8 cellular contexts compared by ENCODE assay signal in the genomic region with DNA sequence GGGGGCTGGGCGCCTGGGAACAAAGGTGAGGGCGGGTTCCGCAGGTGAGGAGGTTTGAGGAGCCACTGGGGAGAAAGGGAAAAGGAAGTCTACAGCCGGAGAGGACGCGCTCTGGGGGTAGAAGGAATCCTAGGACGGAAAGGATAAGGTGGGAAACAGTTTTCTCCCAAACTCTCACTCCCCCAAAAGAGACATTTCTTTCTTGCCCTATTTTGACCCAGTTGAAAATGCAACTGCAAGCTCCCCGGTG. TPM values are rescaled to one million over a fixed set of nuclear protein-coding genes. Genes with fewer than 3 reads are reported as not detected.
DNase-seq lines count a peak whose midpoint lies in the region; ATAC-seq lines count a peak whose summit lies in the region.

No MANE protein-coding gene starts in this region.

- no peaks in the 10 kb centered on the region for H3K27me3 Mint-ChIP-seq in activated naive CD4-positive, alpha-beta T cell treated with anti-CD3 and anti-CD28 coated beads, Interleukin-2, amount 10 ng/mL, durations not matched to agents 7 days and 5 days
- H3K27me3 Mint-ChIP-seq in activated CD4-positive, alpha-beta memory T cell treated with anti-CD3 and anti-CD28 coated beads for 36 hours: no peaks in the 10 kb centered on the region
- H3K27me3 Mint-ChIP-seq in stimulated activated naive B cell treated with anti-CD40 and anti-IgM and Interleukin-4, amounts not matched to agents 10 μg/mL and 1 μg/mL and 100 μg/mL, for 72 hours: no peaks in the 10 kb centered on the region

- H3K4me3 Mint-ChIP-seq in activated naive CD4-positive, alpha-beta T cell treated with anti-CD3 and anti-CD28 coated beads, Interleukin-2, amount 10 ng/mL, durations not matched to agents 7 days and 5 days: peak overlapping the region; percentile 92
- H3K4me3 Mint-ChIP-seq in activated CD4-positive, alpha-beta memory T cell treated with anti-CD3 and anti-CD28 coated beads for 36 hours: peak overlapping the region; percentile 92
- H3K4me3 Mint-ChIP-seq in stimulated activated naive B cell treated with anti-CD40 and anti-IgM and Interleukin-4, amounts not matched to agents 10 μg/mL and 1 μg/mL and 100 μg/mL, for 72 hours: peak overlapping the region; percentile 94

- CTCF ChIA-PET in activated naive CD4-positive, alpha-beta T cell treated with anti-CD3 and anti-CD28 coated beads, Interleukin-2, amount 10 ng/mL, durations not matched to agents 7 days and 5 days (lab: Charles Lee): no interaction called here
- CTCF ChIA-PET in activated CD4-positive, alpha-beta memory T cell treated with anti-CD3 and anti-CD28 coated beads for 36 hours (lab: Charles Lee): interaction anchor here (1.2 to 2.2 kb wide), 5 partner anchors 9 to 247 kb away, joined by 3 to 7 read pairs (median 4); no protein-coding TSS in a partner anchor

- ATAC-seq in stimulated activated naive B cell treated with anti-CD40 and anti-IgM and Interleukin-4, amounts not matched to agents 10 μg/mL and 1 μg/mL and 100 μg/mL, for 72 hours (replicated peaks): no peak
- ATAC-seq in HG03354 (IDR thresholded peaks at IDR 0.05; ENCODE audit: poor library complexity, severe bottlenecking, unreplicated experiment) (no peak), HG03039 (IDR thresholded peaks at IDR 0.05; ENCODE audit: unreplicated experiment) (no peak)

- no peaks in the 10 kb centered on the region for H3K27me3 ChIP-seq in iPS DF 6.9 (ENCODE audit: control insufficient read depth, insufficient read depth, low read length)

- H3K4me1 Mint-ChIP-seq in activated naive CD4-positive, alpha-beta T cell treated with anti-CD3 and anti-CD28 coated beads, Interleukin-2, amount 10 ng/mL, durations not matched to agents 7 days and 5 days: peaks cover 57% of the 10 kb centered on the region
- peaks cover 56% of the 10 kb centered on the region for H3K4me1 Mint-ChIP-seq in activated CD4-positive, alpha-beta memory T cell treated with anti-CD3 and anti-CD28 coated beads for 36 hours (ENCODE audit: low read depth)
- peaks cover 40 to 67% of the 10 kb centered on the region in 2 donors for H3K4me1 Mint-ChIP-seq in stimulated activated naive B cell treated with anti-CD40 and anti-IgM and Interleukin-4, amounts not matched to agents 10 μg/mL and 1 μg/mL and 100 μg/mL, for 72 hours

- intact Hi-C loops in activated CD4-positive, alpha-beta memory T cell treated with anti-CD3 and anti-CD28 coated beads for 36 hours (cut with micrococcal nuclease): loop anchor here (1.0 to 10.0 kb wide), 7 partner anchors 28 to 1366 kb away; a partner anchor contains a TSS

- POLR2A ChIA-PET in activated CD4-positive, alpha-beta memory T cell treated with anti-CD3 and anti-CD28 coated beads for 36 hours (lab: Charles Lee): interaction anchor here (1.2 to 2.4 kb wide), 6 partner anchors 11 to 368 kb away, joined by 3 to 11 read pairs (median 4); a partner anchor contains a TSS

- peak overlapping the region; percentile 98 for H3K27ac Mint-ChIP-seq in activated naive CD4-positive, alpha-beta T cell treated with anti-CD3 and anti-CD28 coated beads, Interleukin-2, amount 10 ng/mL, durations not matched to agents 7 days and 5 days
- H3K27ac Mint-ChIP-seq in activated CD4-positive, alpha-beta memory T cell treated with anti-CD3 and anti-CD28 coated beads for 36 hours: peak overlapping the region; percentile 88
- H3K27ac Mint-ChIP-seq in stimulated activated naive B cell treated with anti-CD40 and anti-IgM and Interleukin-4, amounts not matched to agents 10 μg/mL and 1 μg/mL and 100 μg/mL, for 72 hours: peak overlapping the region; percentile 93

- H3K36me3 Mint-ChIP-seq in activated naive CD4-positive, alpha-beta T cell treated with anti-CD3 and anti-CD28 coated beads, Interleukin-2, amount 10 ng/mL, durations not matched to agents 7 days and 5 days: peaks cover 32% of the 10 kb centered on the region
- peaks cover 26% of the 10 kb centered on the region for H3K36me3 Mint-ChIP-seq in activated CD4-positive, alpha-beta memory T cell treated with anti-CD3 and anti-CD28 coated beads for 36 hours
- H3K36me3 Mint-ChIP-seq in stimulated activated naive B cell treated with anti-CD40 and anti-IgM and Interleukin-4, amounts not matched to agents 10 μg/mL and 1 μg/mL and 100 μg/mL, for 72 hours: peaks cover 16 to 33% of the 10 kb centered on the region in 2 donors

- no peaks in the 10 kb centered on the region; the same call in 1 of the 2 replicates for H3K4me1 ChIP-seq in iPS DF 6.9 (ENCODE audit: control insufficient read depth, insufficient read depth, low read length)

- H3K36me3 ChIP-seq in iPS DF 6.9 (ENCODE audit: control insufficient read depth, insufficient read depth, low read length): no peaks in the 10 kb centered on the region; the same call in 1 of the 2 replicates

- H3K4me3 ChIP-seq in iPS DF 6.9 (ENCODE audit: low read length): peak overlapping the region; percentile 92

- no peak for DNase-seq in activated naive CD4-positive, alpha-beta T cell treated with anti-CD3 and anti-CD28 coated beads, Interleukin-2, amount 10 ng/mL, durations not matched to agents 7 days and 5 days
- no peak for DNase-seq in activated naive CD4-positive, alpha-beta T cell treated with anti-CD3 and anti-CD28 coated beads, Interleukin-2, amount 50 U/mL, for 16 hours
- no peak for DNase-seq in activated CD4-positive, alpha-beta memory T cell treated with anti-CD3 and anti-CD28 coated beads for 36 hours
- DNase-seq in iPS DF 6.9 (ENCODE audit: low read depth, low spot score): no peak
- DNase-seq in stimulated activated naive B cell treated with anti-CD40 and anti-IgM and Interleukin-4, amounts not matched to agents 10 μg/mL and 1 μg/mL and 100 μg/mL, for 72 hours: no peak
- no peak for DNase-seq in SKM-1 treated with dmso at 0.1 percent for 144 hours (lab: John Stamatoyannopoulos, UW; ENCODE audit: unreplicated experiment)

- H3K9me3 ChIP-seq in iPS DF 6.9 (ENCODE audit: control insufficient read depth, insufficient read depth, low read length): no peaks in the 10 kb centered on the region

- no CpG with 5 or more reads among the region's 8 CpGs for WGBS in iPS DF 6.9 (ENCODE audit: insufficient coverage, insufficient read length)

- H3K9me3 Mint-ChIP-seq in activated naive CD4-positive, alpha-beta T cell treated with anti-CD3 and anti-CD28 coated beads, Interleukin-2, amount 10 ng/mL, durations not matched to agents 7 days and 5 days: no peaks in the 10 kb centered on the region
- no peaks in the 10 kb centered on the region for H3K9me3 Mint-ChIP-seq in activated CD4-positive, alpha-beta memory T cell treated with anti-CD3 and anti-CD28 coated beads for 36 hours
- H3K9me3 Mint-ChIP-seq in stimulated activated naive B cell treated with anti-CD40 and anti-IgM and Interleukin-4, amounts not matched to agents 10 μg/mL and 1 μg/mL and 100 μg/mL, for 72 hours: no peaks in the 10 kb centered on the region

- no peak overlapping the region for H3K27ac ChIP-seq in iPS DF 6.9 (ENCODE audit: low read length)

RNA-seq across cellular contexts. Expression of a gene that starts 0.7 kb away (rescaled TPM):
- total RNA-seq in activated CD4-positive, alpha-beta memory T cell treated with anti-CD3 and anti-CD28 coated beads for 36 hours: 100 to 1,000 TPM; 114 to 118 TPM

RNA-seq across cellular contexts. Expression of a gene that starts 0.7 kb away (rescaled TPM):
- 1 to 10 TPM; 5.0 to 5.4 TPM for total RNA-seq in activated CD4-positive, alpha-beta memory T cell treated with anti-CD3 and anti-CD28 coated beads for 36 hours
